In the genomic region with DNA sequence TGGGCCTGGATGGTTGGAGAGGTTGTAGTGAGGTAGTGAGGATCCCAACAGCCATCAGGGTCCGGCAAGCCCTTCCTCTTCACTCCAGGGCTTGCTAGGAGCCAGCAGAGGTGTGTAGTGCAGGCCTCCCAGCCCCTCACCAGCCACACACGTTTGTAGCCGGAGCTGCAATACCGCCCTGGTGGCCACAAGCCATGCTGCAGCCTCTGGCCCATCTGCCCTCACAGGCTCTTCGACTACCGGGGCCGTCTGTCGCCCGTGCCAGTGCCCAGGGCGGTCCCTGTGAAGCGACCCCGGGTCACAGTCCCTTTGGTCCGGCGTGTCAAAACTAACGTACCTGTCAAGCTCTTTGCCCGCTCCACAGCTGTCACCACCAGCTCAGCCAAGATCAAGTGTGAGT, we compare ENCODE assay signal across 1 cellular context.
TF ChIP-seq lines count a peak whose summit lies in the region.

No MANE protein-coding gene starts in this region.

TF ChIP-seq in H1, 55 proteins besides CTCF, POLR2A, EP300 and RAD21:
- no peak for TF ChIP-seq TEAD4 (IDR thresholded peaks at IDR 0.05; ENCODE audit: low read depth, low read length)
- no peak for TF ChIP-seq BCL11A (IDR thresholded peaks at IDR 0.05; ENCODE audit: low read depth in 2 of 2, low read length in 2 of 2)
- no peak for TF ChIP-seq SRF (IDR thresholded peaks at IDR 0.05; ENCODE audit: low read depth, low read length)
- no peak for TF ChIP-seq ZNF274 (IDR thresholded peaks at IDR 0.05; ENCODE audit: borderline replicate concordance, extremely low read depth, low read length)
- TF ChIP-seq NANOG (IDR thresholded peaks at IDR 0.05; ENCODE audit: insufficient read depth, low read depth, low read length, poor library complexity, severe bottlenecking): no peak
- TF ChIP-seq SIN3A (conservative IDR thresholded peaks at IDR 0.05 in 1 of 2, IDR thresholded peaks at IDR 0.05 in 1 of 2; ENCODE audit: low read depth in 1 of 2, low read length in 2 of 2): no peak
- TF ChIP-seq, protein P1, sequence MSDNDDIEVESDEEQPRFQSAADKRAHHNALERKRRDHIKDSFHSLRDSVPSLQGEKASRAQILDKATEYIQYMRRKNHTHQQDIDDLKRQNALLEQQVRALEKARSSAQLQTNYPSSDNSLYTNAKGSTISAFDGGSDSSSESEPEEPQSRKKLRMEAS (IDR thresholded peaks at IDR 0.05): no peak
- no peak for TF ChIP-seq SIX5 (IDR thresholded peaks at IDR 0.05; ENCODE audit: low read depth, low read length)
- TF ChIP-seq, protein P2, sequence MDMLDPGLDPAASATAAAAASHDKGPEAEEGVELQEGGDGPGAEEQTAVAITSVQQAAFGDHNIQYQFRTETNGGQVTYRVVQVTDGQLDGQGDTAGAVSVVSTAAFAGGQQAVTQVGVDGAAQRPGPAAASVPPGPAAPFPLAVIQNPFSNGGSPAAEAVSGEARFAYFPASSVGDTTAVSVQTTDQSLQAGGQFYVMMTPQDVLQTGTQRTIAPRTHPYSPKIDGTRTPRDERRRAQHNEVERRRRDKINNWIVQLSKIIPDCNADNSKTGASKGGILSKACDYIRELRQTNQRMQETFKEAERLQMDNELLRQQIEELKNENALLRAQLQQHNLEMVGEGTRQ (IDR thresholded peaks at IDR 0.05; ENCODE audit: low read length): no peak
- TF ChIP-seq CBX5 (IDR thresholded peaks at IDR 0.05; ENCODE audit: low read depth, low read length): no peak
- TF ChIP-seq, protein P3, sequence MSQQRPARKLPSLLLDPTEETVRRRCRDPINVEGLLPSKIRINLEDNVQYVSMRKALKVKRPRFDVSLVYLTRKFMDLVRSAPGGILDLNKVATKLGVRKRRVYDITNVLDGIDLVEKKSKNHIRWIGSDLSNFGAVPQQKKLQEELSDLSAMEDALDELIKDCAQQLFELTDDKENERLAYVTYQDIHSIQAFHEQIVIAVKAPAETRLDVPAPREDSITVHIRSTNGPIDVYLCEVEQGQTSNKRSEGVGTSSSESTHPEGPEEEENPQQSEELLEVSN (IDR thresholded peaks at IDR 0.05): no peak
- TF ChIP-seq SAP30 (IDR thresholded peaks at IDR 0.05; ENCODE audit: insufficient read depth, insufficient replicate concordance, low read length): no peak
- TF ChIP-seq KDM4A (IDR thresholded peaks at IDR 0.05; ENCODE audit: low read depth, low read length, severe bottlenecking): no peak
- TF ChIP-seq, protein P4, sequence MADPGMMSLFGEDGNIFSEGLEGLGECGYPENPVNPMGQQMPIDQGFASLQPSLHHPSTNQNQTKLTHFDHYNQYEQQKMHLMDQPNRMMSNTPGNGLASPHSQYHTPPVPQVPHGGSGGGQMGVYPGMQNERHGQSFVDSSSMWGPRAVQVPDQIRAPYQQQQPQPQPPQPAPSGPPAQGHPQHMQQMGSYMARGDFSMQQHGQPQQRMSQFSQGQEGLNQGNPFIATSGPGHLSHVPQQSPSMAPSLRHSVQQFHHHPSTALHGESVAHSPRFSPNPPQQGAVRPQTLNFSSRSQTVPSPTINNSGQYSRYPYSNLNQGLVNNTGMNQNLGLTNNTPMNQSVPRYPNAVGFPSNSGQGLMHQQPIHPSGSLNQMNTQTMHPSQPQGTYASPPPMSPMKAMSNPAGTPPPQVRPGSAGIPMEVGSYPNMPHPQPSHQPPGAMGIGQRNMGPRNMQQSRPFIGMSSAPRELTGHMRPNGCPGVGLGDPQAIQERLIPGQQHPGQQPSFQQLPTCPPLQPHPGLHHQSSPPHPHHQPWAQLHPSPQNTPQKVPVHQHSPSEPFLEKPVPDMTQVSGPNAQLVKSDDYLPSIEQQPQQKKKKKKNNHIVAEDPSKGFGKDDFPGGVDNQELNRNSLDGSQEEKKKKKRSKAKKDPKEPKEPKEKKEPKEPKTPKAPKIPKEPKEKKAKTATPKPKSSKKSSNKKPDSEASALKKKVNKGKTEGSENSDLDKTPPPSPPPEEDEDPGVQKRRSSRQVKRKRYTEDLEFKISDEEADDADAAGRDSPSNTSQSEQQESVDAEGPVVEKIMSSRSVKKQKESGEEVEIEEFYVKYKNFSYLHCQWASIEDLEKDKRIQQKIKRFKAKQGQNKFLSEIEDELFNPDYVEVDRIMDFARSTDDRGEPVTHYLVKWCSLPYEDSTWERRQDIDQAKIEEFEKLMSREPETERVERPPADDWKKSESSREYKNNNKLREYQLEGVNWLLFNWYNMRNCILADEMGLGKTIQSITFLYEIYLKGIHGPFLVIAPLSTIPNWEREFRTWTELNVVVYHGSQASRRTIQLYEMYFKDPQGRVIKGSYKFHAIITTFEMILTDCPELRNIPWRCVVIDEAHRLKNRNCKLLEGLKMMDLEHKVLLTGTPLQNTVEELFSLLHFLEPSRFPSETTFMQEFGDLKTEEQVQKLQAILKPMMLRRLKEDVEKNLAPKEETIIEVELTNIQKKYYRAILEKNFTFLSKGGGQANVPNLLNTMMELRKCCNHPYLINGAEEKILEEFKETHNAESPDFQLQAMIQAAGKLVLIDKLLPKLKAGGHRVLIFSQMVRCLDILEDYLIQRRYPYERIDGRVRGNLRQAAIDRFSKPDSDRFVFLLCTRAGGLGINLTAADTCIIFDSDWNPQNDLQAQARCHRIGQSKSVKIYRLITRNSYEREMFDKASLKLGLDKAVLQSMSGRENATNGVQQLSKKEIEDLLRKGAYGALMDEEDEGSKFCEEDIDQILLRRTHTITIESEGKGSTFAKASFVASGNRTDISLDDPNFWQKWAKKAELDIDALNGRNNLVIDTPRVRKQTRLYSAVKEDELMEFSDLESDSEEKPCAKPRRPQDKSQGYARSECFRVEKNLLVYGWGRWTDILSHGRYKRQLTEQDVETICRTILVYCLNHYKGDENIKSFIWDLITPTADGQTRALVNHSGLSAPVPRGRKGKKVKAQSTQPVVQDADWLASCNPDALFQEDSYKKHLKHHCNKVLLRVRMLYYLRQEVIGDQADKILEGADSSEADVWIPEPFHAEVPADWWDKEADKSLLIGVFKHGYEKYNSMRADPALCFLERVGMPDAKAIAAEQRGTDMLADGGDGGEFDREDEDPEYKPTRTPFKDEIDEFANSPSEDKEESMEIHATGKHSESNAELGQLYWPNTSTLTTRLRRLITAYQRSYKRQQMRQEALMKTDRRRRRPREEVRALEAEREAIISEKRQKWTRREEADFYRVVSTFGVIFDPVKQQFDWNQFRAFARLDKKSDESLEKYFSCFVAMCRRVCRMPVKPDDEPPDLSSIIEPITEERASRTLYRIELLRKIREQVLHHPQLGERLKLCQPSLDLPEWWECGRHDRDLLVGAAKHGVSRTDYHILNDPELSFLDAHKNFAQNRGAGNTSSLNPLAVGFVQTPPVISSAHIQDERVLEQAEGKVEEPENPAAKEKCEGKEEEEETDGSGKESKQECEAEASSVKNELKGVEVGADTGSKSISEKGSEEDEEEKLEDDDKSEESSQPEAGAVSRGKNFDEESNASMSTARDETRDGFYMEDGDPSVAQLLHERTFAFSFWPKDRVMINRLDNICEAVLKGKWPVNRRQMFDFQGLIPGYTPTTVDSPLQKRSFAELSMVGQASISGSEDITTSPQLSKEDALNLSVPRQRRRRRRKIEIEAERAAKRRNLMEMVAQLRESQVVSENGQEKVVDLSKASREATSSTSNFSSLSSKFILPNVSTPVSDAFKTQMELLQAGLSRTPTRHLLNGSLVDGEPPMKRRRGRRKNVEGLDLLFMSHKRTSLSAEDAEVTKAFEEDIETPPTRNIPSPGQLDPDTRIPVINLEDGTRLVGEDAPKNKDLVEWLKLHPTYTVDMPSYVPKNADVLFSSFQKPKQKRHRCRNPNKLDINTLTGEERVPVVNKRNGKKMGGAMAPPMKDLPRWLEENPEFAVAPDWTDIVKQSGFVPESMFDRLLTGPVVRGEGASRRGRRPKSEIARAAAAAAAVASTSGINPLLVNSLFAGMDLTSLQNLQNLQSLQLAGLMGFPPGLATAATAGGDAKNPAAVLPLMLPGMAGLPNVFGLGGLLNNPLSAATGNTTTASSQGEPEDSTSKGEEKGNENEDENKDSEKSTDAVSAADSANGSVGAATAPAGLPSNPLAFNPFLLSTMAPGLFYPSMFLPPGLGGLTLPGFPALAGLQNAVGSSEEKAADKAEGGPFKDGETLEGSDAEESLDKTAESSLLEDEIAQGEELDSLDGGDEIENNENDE (IDR thresholded peaks at IDR 0.05; ENCODE audit: insufficient replicate concordance, low read length): no peak
